In the genomic region with DNA sequence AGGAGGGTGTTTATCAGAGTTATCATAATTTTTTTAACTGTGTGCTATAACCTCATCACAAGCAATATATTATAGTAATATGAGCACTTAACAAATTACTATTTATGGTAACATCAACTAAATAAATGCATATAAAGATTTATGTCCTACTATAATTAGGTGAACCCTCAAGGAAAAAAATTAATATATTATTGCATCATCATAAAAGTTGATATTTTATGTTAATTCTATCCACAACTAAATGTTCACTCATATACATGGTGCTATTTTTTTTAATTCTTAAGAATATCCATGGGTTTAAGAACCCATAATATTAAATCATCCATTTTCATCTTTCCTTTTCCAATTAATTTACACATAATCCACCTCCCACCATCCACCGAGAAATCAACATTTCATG, we compare ENCODE assay signal across 33 cellular contexts.
"Had no signal": no experiment of that assay in that cellular context is flagged by ENCODE, and none has a peak within 500 bp of the region (broad histone marks: within the 10 kb centered on the region; RNA-seq: fewer than 3 reads in every experiment).

No MANE protein-coding gene starts in this region.

- ATAC-seq: activated naive CD4-positive, alpha-beta T cell treated with anti-CD3 and anti-CD28 coated beads, Interleukin-2, amount 50 U/mL, for 72 hours; activated naive CD8-positive, alpha-beta T cell treated with anti-CD3 and anti-CD28 coated beads, Interleukin-2, amount 50 U/mL, for 24 hours; activated T-cell treated with anti-CD3 and anti-CD28 coated beads, Interleukin-2, amount 50 U/mL, for 4 hours; activated T-cell treated with anti-CD3 and anti-CD28 coated beads, Interleukin-2, amount 50 U/mL, for 72 hours; activated T-helper 17 cell treated with anti-CD3 and anti-CD28 coated beads, Interleukin-2, amount 50 U/mL, for 72 hours; body of pancreas had no signal

- H3K4me3 ChIP-seq: adrenal gland, ascending aorta, body of pancreas, breast epithelium, cardiac muscle cell had no signal

- H3K36me3 ChIP-seq: adrenal gland, ascending aorta, brain microvascular endothelial cell, breast epithelium, cardiac muscle cell had no signal

- H3K9me3 ChIP-seq: adrenal gland, ascending aorta, body of pancreas, breast epithelium had no signal

- H3K4me1 ChIP-seq: body of pancreas, breast epithelium had no signal

- FAIRE-seq: astrocyte, bronchial epithelial cell had no signal

- DNase-seq: activated effector memory CD4-positive, alpha-beta T cell treated with anti-CD3 and anti-CD28 coated beads, Interleukin-2, amount 50 U/mL, for 16 hours; activated effector memory CD4-positive, alpha-beta T cell treated with Interleukin-2 at 50 U/mL for 16 hours; activated gamma-delta T cell; activated gamma-delta T cell treated with Interleukin-2 at 50 U/mL for 16 hours; activated naive CD4-positive, alpha-beta T cell; activated naive CD4-positive, alpha-beta T cell treated with anti-CD3 and anti-CD28 coated beads for 36 hours; activated naive CD4-positive, alpha-beta T cell treated with anti-CD3 and anti-CD28 coated beads, Interleukin-2, amount 10 ng/mL, durations not matched to agents 7 days and 5 days; activated naive CD4-positive, alpha-beta T cell treated with anti-CD3 and anti-CD28 coated beads, Interleukin-2, amount 50 U/mL, for 16 hours; activated naive CD4-positive, alpha-beta T cell treated with Interleukin-2 at 50 U/mL for 16 hours; activated naive CD8-positive, alpha-beta T cell treated with anti-CD3 and anti-CD28 coated beads for 36 hours; activated naive CD8-positive, alpha-beta T cell treated with anti-CD3 and anti-CD28 coated beads, Interleukin-2, amount 10 ng/mL, durations not matched to agents 7 days and 5 days; activated naive CD8-positive, alpha-beta T cell treated with anti-CD3 and anti-CD28 coated beads, Interleukin-2, amount 50 U/mL, for 24 hours; activated T-cell treated with anti-CD3 and anti-CD28 coated beads, Interleukin-2, amount 50 U/mL, for 24 hours; activated T-cell treated with anti-CD3 and anti-CD28 coated beads, Interleukin-2, amount 50 U/mL, for 4 hours; activated T-cell treated with anti-CD3 and anti-CD28 coated beads, Interleukin-2, amount 50 U/mL, for 48 hours; activated T-cell treated with anti-CD3 and anti-CD28 coated beads, Interleukin-2, amount 50 U/mL, for 72 hours; adrenal gland; amniotic stem cell; amygdala; anterior cingulate cortex; aorta; body of pancreas; brain microvascular endothelial cell; caudate nucleus; central memory CD4-positive, alpha-beta T cell; cerebellar nuclear complex had no signal

- H3K27me3 ChIP-seq: adrenal gland, ascending aorta, body of pancreas, brain microvascular endothelial cell, breast epithelium, cardiac muscle cell had no signal

- H3K27ac ChIP-seq: adrenal gland, ascending aorta, body of pancreas, brain microvascular endothelial cell, breast epithelium, cardiac muscle cell had no signal
